26 cellular contexts compared by ENCODE assay signal in genomic region chr22:48106715-48107259, GRCh38.
"Had no signal": no experiment of that assay in that cellular context is flagged by ENCODE, and none has a peak within 500 bp of the region (broad histone marks: within the 10 kb centered on the region; RNA-seq: fewer than 3 reads in every experiment).

No MANE protein-coding gene starts in this region.

- H3K27me3 ChIP-seq: right lobe of liver, tibial nerve, upper lobe of left lung, vagina had no signal

- H3K27ac ChIP-seq: left lung, parathyroid adenoma, psoas muscle, right lobe of liver, tibial nerve, upper lobe of left lung, vagina had no signal

- H3K4me1 ChIP-seq: left lung, parathyroid adenoma, psoas muscle, right lobe of liver, tibial nerve, upper lobe of left lung, vagina had no signal

- H3K9me3 ChIP-seq: mucosa of descending colon, psoas muscle had no signal

- H3K4me1 Mint-ChIP-seq: stimulated activated naive CD8-positive, alpha-beta T cell treated with anti-CD3 and anti-CD28 coated beads, Interleukin-15, amount 100 ng/mL, for 72 hours had no signal

- H3K4me2 ChIP-seq: smooth muscle cell had no signal

- H3K79me2 ChIP-seq: parathyroid adenoma had no signal

- H3K4me3 Mint-ChIP-seq: naive thymus-derived CD4-positive, alpha-beta T cell; natural killer cell treated with Interleukin-12 subunit alpha and Interleukin-12 subunit beta and Interleukin-15 and Interleukin-18, amount 100 ng/mL, for 72 hours; stimulated activated memory B cell treated with anti-CD40 and anti-IgM and Interleukin-4, amounts not matched to agents 10 μg/mL and 1 μg/mL and 100 μg/mL, for 72 hours; stimulated activated naive CD8-positive, alpha-beta T cell treated with anti-CD3 and anti-CD28 coated beads, Interleukin-15, amount 100 ng/mL, for 72 hours had no signal

- H3K4me3 ChIP-seq: left lung, lung, mucosa of descending colon, psoas muscle, right lobe of liver, smooth muscle cell, tibial nerve, upper lobe of left lung, vagina had no signal

- H3K27ac Mint-ChIP-seq: naive thymus-derived CD4-positive, alpha-beta T cell; natural killer cell treated with Interleukin-12 subunit alpha and Interleukin-12 subunit beta and Interleukin-15 and Interleukin-18, amount 100 ng/mL, for 72 hours; stimulated activated memory B cell treated with anti-CD40 and anti-IgM and Interleukin-4, amounts not matched to agents 10 μg/mL and 1 μg/mL and 100 μg/mL, for 72 hours; stimulated activated naive CD8-positive, alpha-beta T cell treated with anti-CD3 and anti-CD28 coated beads, Interleukin-15, amount 100 ng/mL, for 72 hours had no signal

- DNase-seq: hippocampal formation; kidney; left colon; left lung; mesendoderm; midbrain; mucosa of descending colon; naive thymus-derived CD4-positive, alpha-beta T cell; nucleus accumbens; psoas muscle; right lobe of liver; stimulated activated CD4-positive, alpha-beta T cell treated with anti-CD3 and anti-CD28 coated beads, Interleukin-1b, Interleukin-23, amount 100 ng/mL, for 48 hours; stimulated activated CD4-positive, alpha-beta T cell treated with anti-CD3 and anti-CD28 coated beads, Interleukin-2, amount 100 ng/mL, for 48 hours; stimulated activated CD4-positive, alpha-beta T cell treated with anti-CD3 and anti-CD28 coated beads, Interleukin-4, amount 100 ng/mL, for 4 hours; stimulated activated CD8-positive, alpha-beta memory T cell treated with anti-CD3 and anti-CD28 coated beads, Interleukin-4, amount 100 ng/mL, for 48 hours; stimulated activated naive CD4-positive, alpha-beta T cell treated with Interleukin-2 at 50 U/mL for 16 hours; stimulated activated naive CD8-positive, alpha-beta T cell treated with anti-CD3 and anti-CD28 coated beads, Interleukin-15, amount 100 ng/mL, for 72 hours; substantia nigra; upper lobe of left lung had no signal

- H3K36me3 ChIP-seq: left lung, right lobe of liver, tibial nerve, upper lobe of left lung, vagina had no signal

- H2AFZ ChIP-seq: parathyroid adenoma had no signal

- H3K9ac ChIP-seq: parathyroid adenoma had no signal
